In genomic region chr5:86684222-86684621, GRCh38 we compare ENCODE assay signal across 23 cellular contexts.
DNase-seq lines count a peak whose midpoint lies in the region; FAIRE-seq and TF ChIP-seq lines count a peak whose summit lies in the region.
"Had no signal": no experiment of that assay in that cellular context is flagged by ENCODE, and none has a peak within 500 bp of the region (broad histone marks: within the 10 kb centered on the region; RNA-seq: fewer than 3 reads in every experiment).

No MANE protein-coding gene starts in this region.

- no peak overlapping the region for H3K4me3 Mint-ChIP-seq in astrocyte (ENCODE audit: unreplicated experiment)
- H3K4me3 Mint-ChIP-seq: activated naive CD4-positive, alpha-beta T cell treated with anti-CD3 and anti-CD28 coated beads for 36 hours; activated T-cell treated with anti-CD3 and anti-CD28 coated beads, Interleukin-2, amount 50 U/mL, for 72 hours; CD14-positive monocyte; nephron progenitor cell had no signal

- no peak overlapping the region for H2BK120ac ChIP-seq in trophoblast cell (ENCODE audit: insufficient read depth, low read length, poor library complexity)

- no peak overlapping the region for H3K27ac ChIP-seq in GM23248
- H3K27ac ChIP-seq in astrocyte (ENCODE audit: low read depth, low read length): no peak overlapping the region
- H3K27ac ChIP-seq in trophoblast cell (ENCODE audit: low read depth, low read length): no peak overlapping the region
- H3K27ac ChIP-seq: esophagus squamous epithelium, KMS-11, left ventricle myocardium inferior, parathyroid adenoma, right lobe of liver, upper lobe of right lung had no signal

- no peak overlapping the region for H3K4me2 ChIP-seq in GM23248 (ENCODE audit: unreplicated experiment)
- no peak overlapping the region for H3K4me2 ChIP-seq in astrocyte (ENCODE audit: low read length)
- no peak overlapping the region for H3K4me2 ChIP-seq in trophoblast cell (ENCODE audit: low read length)
- H3K4me2 ChIP-seq: KMS-11 had no signal

- H3K4ac ChIP-seq in trophoblast cell (ENCODE audit: low read depth, low read length): no peak overlapping the region

- no peak overlapping the region for H2AFZ ChIP-seq in GM23248
- H2AFZ ChIP-seq in astrocyte (ENCODE audit: low read depth, low read length): no peak overlapping the region
- H2AFZ ChIP-seq in trophoblast cell (ENCODE audit: insufficient read depth, low read length, poor library complexity): no peak overlapping the region
- H2AFZ ChIP-seq: parathyroid adenoma had no signal

- H3K9me2 ChIP-seq in GM23248 (ENCODE audit: insufficient read depth): no peaks in the 10 kb centered on the region

- no peak overlapping the region for H4K91ac ChIP-seq in trophoblast cell (ENCODE audit: low read depth, low read length)

- no peaks in the 10 kb centered on the region for H3K36me3 ChIP-seq in GM23248 (ENCODE audit: low read depth)
- no peaks in the 10 kb centered on the region for H3K36me3 ChIP-seq in astrocyte (ENCODE audit: insufficient read depth, low read length)
- H3K36me3 ChIP-seq in trophoblast cell (ENCODE audit: control insufficient read depth in 1 of 2, insufficient read depth in 2 of 2, low read length in 2 of 2): no peaks in the 10 kb centered on the region
- H3K36me3 ChIP-seq: esophagus squamous epithelium, left ventricle myocardium inferior, right lobe of liver, upper lobe of right lung had no signal

- H4K8ac ChIP-seq in trophoblast cell (ENCODE audit: low read depth, low read length): no peak overlapping the region

- FAIRE-seq in astrocyte (lab: Jason Lieb, UNC): no peak

- no peak overlapping the region for H3K18ac ChIP-seq in trophoblast cell (ENCODE audit: low read length)

- DNase-seq in GM23248 (peak; percentile 13), astrocyte (ENCODE audit: low read depth) (peak; percentile 23), fibroblast of mammary gland (ENCODE audit: low read depth) (peak; percentile 60), trophoblast cell (peak; percentile 12 to 60), cerebellum (ENCODE audit: low spot score) (no peak), germinal center (ENCODE audit: low spot score) (no peak), NCI-H226 (no peak)
- DNase-seq: activated naive CD4-positive, alpha-beta T cell treated with anti-CD3 and anti-CD28 coated beads for 36 hours; activated T-cell treated with anti-CD3 and anti-CD28 coated beads, Interleukin-2, amount 50 U/mL, for 72 hours; effector memory CD4-positive, alpha-beta T cell; esophagus squamous epithelium; head of caudate nucleus; left ventricle myocardium inferior; NCI-H1092; NCI-H2029; nephron progenitor cell; right lobe of liver; stimulated activated CD4-positive, alpha-beta T cell treated with anti-CD3 and anti-CD28 coated beads, Interleukin-15, amount 100 ng/mL, for 24 hours; T-helper 1 cell; upper lobe of right lung had no signal

- H2BK5ac ChIP-seq in trophoblast cell (ENCODE audit: low read depth, low read length, poor library complexity): no peak overlapping the region

- H3K9me3 Mint-ChIP-seq in astrocyte (ENCODE audit: unreplicated experiment): no peaks in the 10 kb centered on the region
- H3K9me3 Mint-ChIP-seq: activated naive CD4-positive, alpha-beta T cell treated with anti-CD3 and anti-CD28 coated beads for 36 hours; activated T-cell treated with anti-CD3 and anti-CD28 coated beads, Interleukin-2, amount 50 U/mL, for 72 hours; CD14-positive monocyte; nephron progenitor cell had no signal

- H2AK5ac ChIP-seq in trophoblast cell (ENCODE audit: low read length): no peak overlapping the region

- in situ Hi-C loops in GM23248 (cut with MboI): no loop called here

- no peaks in the 10 kb centered on the region for H3K27me3 Mint-ChIP-seq in astrocyte (ENCODE audit: low read depth, unreplicated experiment)

- H3K27me3 ChIP-seq in GM23248 (replicated peaks; ENCODE audit: insufficient read depth) (0 out of 2 replicates have a peak, but pooled peaks cover 6% of the 10 kb centered on the region), astrocyte (ENCODE audit: insufficient read depth, low read length) (no peaks in the 10 kb centered on the region), trophoblast cell (ENCODE audit: insufficient read depth, low read length) (no peaks in the 10 kb centered on the region)
- H3K27me3 ChIP-seq: esophagus squamous epithelium, right lobe of liver, upper lobe of right lung had no signal

- WGBS in GM23248 (ENCODE audit: low coverage in 1 of 2, low lambda C conversion rate in 2 of 2, missing lambda C conversion rate in 2 of 2), 2 experiments: 61 to 73% methylated on average over 2 of the region's 2 CpGs
- WGBS in trophoblast cell (ENCODE audit: extremely low coverage, insufficient coverage, insufficient read length): no CpG with 5 or more reads among the region's 2 CpGs

- H3K36me3 Mint-ChIP-seq in astrocyte (ENCODE audit: low read depth, unreplicated experiment): no peaks in the 10 kb centered on the region
- H3K36me3 Mint-ChIP-seq: CD14-positive monocyte had no signal

- H3K4me1 Mint-ChIP-seq in astrocyte (ENCODE audit: low read depth, unreplicated experiment): peaks cover 21% of the 10 kb centered on the region
- H3K4me1 Mint-ChIP-seq: CD14-positive monocyte, nephron progenitor cell had no signal

- no peak overlapping the region for H4K12ac ChIP-seq in trophoblast cell (ENCODE audit: low read depth, low read length)

- H3K9me3 ChIP-seq in GM23248 (ENCODE audit: low read depth) (no peaks in the 10 kb centered on the region), astrocyte (ENCODE audit: insufficient read depth, low read depth, low read length) (no peaks in the 10 kb centered on the region), trophoblast cell (ENCODE audit: insufficient read depth, low read depth, low read length) (no peaks in the 10 kb centered on the region)
- H3K9me3 ChIP-seq: esophagus squamous epithelium, left ventricle myocardium inferior, right lobe of liver, upper lobe of right lung had no signal

- H3K14ac ChIP-seq in trophoblast cell (ENCODE audit: low read length): no peak overlapping the region

- H3K4me3 ChIP-seq in GM23248 (no peak overlapping the region), astrocyte (ENCODE audit: insufficient read depth, low read depth, low read length) (no peak overlapping the region), fibroblast of mammary gland (ENCODE audit: control insufficient read depth, low read depth, low read length) (no peak overlapping the region), trophoblast cell (ENCODE audit: low read depth, low read length) (no peak overlapping the region)
- H3K4me3 ChIP-seq: esophagus squamous epithelium, left ventricle myocardium inferior, right lobe of liver, upper lobe of right lung had no signal

- TF ChIP-seq CTCF in astrocyte (IDR thresholded peaks at IDR 0.05; ENCODE audit: insufficient read depth, low read depth, low read length) (no peak), fibroblast of mammary gland (conservative IDR thresholded peaks at IDR 0.05; ENCODE audit: control insufficient read depth, insufficient read depth, low read depth, low read length) (no peak)

- H3K79me2 ChIP-seq in GM23248 (ENCODE audit: insufficient read depth) (no peaks in the 10 kb centered on the region), astrocyte (ENCODE audit: insufficient read depth, low read length) (no peaks in the 10 kb centered on the region), trophoblast cell (ENCODE audit: control insufficient read depth, insufficient read depth, low read length, poor library complexity) (no peaks in the 10 kb centered on the region)
- H3K79me2 ChIP-seq: parathyroid adenoma had no signal

- no peaks in the 10 kb centered on the region for H3F3A ChIP-seq in GM23248 (ENCODE audit: insufficient read depth)

- H3K9ac ChIP-seq in GM23248 (no peak overlapping the region), astrocyte (ENCODE audit: low read length) (no peak overlapping the region), trophoblast cell (ENCODE audit: low read length) (no peak overlapping the region)
- H3K9ac ChIP-seq: KMS-11, parathyroid adenoma had no signal

- no peak overlapping the region for H3K23ac ChIP-seq in trophoblast cell (ENCODE audit: low read length)

- no peaks in the 10 kb centered on the region for H3K79me1 ChIP-seq in trophoblast cell (ENCODE audit: low read length)

- H3K4me1 ChIP-seq in GM23248 (ENCODE audit: insufficient read depth) (no peaks in the 10 kb centered on the region), astrocyte (ENCODE audit: insufficient read depth, low read length) (peaks cover 7% of the 10 kb centered on the region), trophoblast cell (ENCODE audit: control insufficient read depth in 1 of 2, insufficient read depth in 2 of 2, low read length in 2 of 2) (no peaks in the 10 kb centered on the region)
- H3K4me1 ChIP-seq: esophagus squamous epithelium, left ventricle myocardium inferior, parathyroid adenoma, right lobe of liver, upper lobe of right lung had no signal

- peak overlapping the region; percentile 84 for H3K27ac Mint-ChIP-seq in astrocyte (ENCODE audit: unreplicated experiment)
- H3K27ac Mint-ChIP-seq: activated naive CD4-positive, alpha-beta T cell treated with anti-CD3 and anti-CD28 coated beads for 36 hours; activated T-cell treated with anti-CD3 and anti-CD28 coated beads, Interleukin-2, amount 50 U/mL, for 72 hours; CD14-positive monocyte; nephron progenitor cell had no signal

- H4K20me1 ChIP-seq in GM23248 (ENCODE audit: insufficient read depth): no peaks in the 10 kb centered on the region
- H4K20me1 ChIP-seq in astrocyte (ENCODE audit: insufficient read depth, low read length): no peaks in the 10 kb centered on the region

- H2BK12ac ChIP-seq in trophoblast cell (ENCODE audit: low read length): no peak overlapping the region

Comparison
In these comparisons a context has a peak if more than half of its experiments do, and no peak if none do; other contexts are left out.
1. DNase-seq: peak in GM23248 (single experiment), astrocyte (single experiment), fibroblast of mammary gland (single experiment) and trophoblast cell (2 of 2); none in cerebellum (single experiment), germinal center (single experiment) and NCI-H226 (single experiment).